Comparison of ENCODE assay signal across 9 cellular contexts in genomic region chr7:121329460-121330052, GRCh38. TPM values are rescaled to one million over a fixed set of nuclear protein-coding genes. Genes with fewer than 3 reads are reported as not detected.
DNase-seq lines count a peak whose midpoint lies in the region; ATAC-seq and TF ChIP-seq lines count a peak whose summit lies in the region.
"Had no signal": no experiment of that assay in that cellular context is flagged by ENCODE, and none has a peak within 500 bp of the region (broad histone marks: within the 10 kb centered on the region; RNA-seq: fewer than 3 reads in every experiment).

No MANE protein-coding gene starts in this region.

- H2AFZ ChIP-seq in smooth muscle cell (ENCODE audit: low read depth) = peak overlapping the region; percentile 32

- H3K4me2 ChIP-seq in smooth muscle cell = peak overlapping the region; percentile 89

- H3K4me3 ChIP-seq in iPS-15b (ENCODE audit: low read depth, low read length) = peak overlapping the region; percentile 73
- peak overlapping the region; percentile 52 for H3K4me3 ChIP-seq in smooth muscle cell

- no peaks in the 10 kb centered on the region for H3K9me3 Mint-ChIP-seq in IgD-negative memory B cell

- H3K27me3 ChIP-seq in iPS-15b (ENCODE audit: control insufficient read depth, insufficient read depth, low read length) (peaks cover 48% of the 10 kb centered on the region), smooth muscle cell (ENCODE audit: low read depth) (peaks cover 65% of the 10 kb centered on the region)

- H4K20me1 ChIP-seq in smooth muscle cell (ENCODE audit: low read depth) = no peaks in the 10 kb centered on the region

- no peaks in the 10 kb centered on the region for H3K36me3 Mint-ChIP-seq in IgD-negative memory B cell

- peaks cover 23 to 34% (median 32%) of the 10 kb centered on the region in 3 donors for H3K4me1 Mint-ChIP-seq in IgD-negative memory B cell

- DNase-seq in DMS53 treated with DMSO at 0.1 percent for 48 hours (lab: John Stamatoyannopoulos, UW; ENCODE audit: unreplicated experiment) = peak; percentile 69
- DNase-seq in activated T-cell treated with anti-CD3 and anti-CD28 coated beads, Interleukin-2, amount 50 U/mL, for 48 hours = peak; percentile 34 to 49
- DNase-seq in smooth muscle cell (lab: John Stamatoyannopoulos, UW; ENCODE audit: unreplicated experiment) = no peak
- DNase-seq in stimulated activated naive CD4-positive, alpha-beta T cell treated with Interleukin-2 at 50 U/mL for 16 hours (lab: John Stamatoyannopoulos, UW) = no peak

- no peaks in the 10 kb centered on the region for H3K79me2 ChIP-seq in smooth muscle cell (ENCODE audit: low read depth)

- WGBS in smooth muscle cell (ENCODE audit: low lambda C conversion rate) = 1% methylated on average over 34 of the region's 34 CpGs

- ATAC-seq in GM19452 (IDR thresholded peaks at IDR 0.05; ENCODE audit: unreplicated experiment) = peak; percentile 63
- no peak for ATAC-seq in GM18861 (IDR thresholded peaks at IDR 0.05; ENCODE audit: unreplicated experiment)

- no peak for TF ChIP-seq CTCF in smooth muscle cell (IDR thresholded peaks at IDR 0.05; ENCODE audit: borderline replicate concordance, insufficient read depth, poor library complexity, severe bottlenecking)

- no peaks in the 10 kb centered on the region for H3K4me1 ChIP-seq in iPS-15b (ENCODE audit: control insufficient read depth, insufficient read depth, low read length)
- H3K4me1 ChIP-seq in smooth muscle cell (ENCODE audit: low read depth) = peaks cover 15% of the 10 kb centered on the region

- H3K9me3 ChIP-seq in iPS-15b (ENCODE audit: control insufficient read depth, insufficient read depth, low read length) (no peaks in the 10 kb centered on the region), smooth muscle cell (replicated peaks; ENCODE audit: low read depth) (no peaks in the 10 kb centered on the region)
- H3K9me3 ChIP-seq: neutrophil had no signal

- no peaks in the 10 kb centered on the region for H3F3A ChIP-seq in smooth muscle cell (ENCODE audit: low read depth)

- H3K9ac ChIP-seq in iPS-15b (ENCODE audit: low read depth, low read length) (no peak overlapping the region), smooth muscle cell (ENCODE audit: low read depth) (no peak overlapping the region)

- peaks cover 11% of the 10 kb centered on the region for H3K27me3 Mint-ChIP-seq in IgD-negative memory B cell

- H3K36me3 ChIP-seq in iPS-15b (ENCODE audit: control insufficient read depth, insufficient read depth, low read length) (no peaks in the 10 kb centered on the region), smooth muscle cell (ENCODE audit: low read depth) (no peaks in the 10 kb centered on the region)
- H3K36me3 ChIP-seq: neutrophil had no signal

- peak overlapping the region; percentile 93 to 98 (median 97) for H3K4me3 Mint-ChIP-seq in IgD-negative memory B cell

- H3K27ac Mint-ChIP-seq in IgD-negative memory B cell = peak overlapping the region; percentile 71 to 87 (median 82)

- no peak overlapping the region for H3K27ac ChIP-seq in smooth muscle cell (ENCODE audit: low read depth)
- H3K27ac ChIP-seq: neutrophil had no signal

RNA-seq across cellular contexts. Expression of gene WNT16, which starts 0.8 kb away (rescaled TPM):
- polyA plus RNA-seq in IgD-negative memory B cell (5.9 TPM), smooth muscle cell (0.08 and 0.63 TPM in 2 replicates)
- total RNA-seq in smooth muscle cell = not detected in 2 replicates

Comparison
In these comparisons a context has a peak if more than half of its experiments do, and no peak if none do; other contexts are left out.
1. DNase-seq: peak in DMS53 treated with DMSO at 0.1 percent for 48 hours (single experiment) and activated T-cell treated with anti-CD3 and anti-CD28 coated beads, Interleukin-2, amount 50 U/mL, for 48 hours (2 of 2); none in smooth muscle cell (single experiment) and stimulated activated naive CD4-positive, alpha-beta T cell treated with Interleukin-2 at 50 U/mL for 16 hours (single experiment).